ENCODE assay signal across 8 cellular contexts in the genomic region with DNA sequence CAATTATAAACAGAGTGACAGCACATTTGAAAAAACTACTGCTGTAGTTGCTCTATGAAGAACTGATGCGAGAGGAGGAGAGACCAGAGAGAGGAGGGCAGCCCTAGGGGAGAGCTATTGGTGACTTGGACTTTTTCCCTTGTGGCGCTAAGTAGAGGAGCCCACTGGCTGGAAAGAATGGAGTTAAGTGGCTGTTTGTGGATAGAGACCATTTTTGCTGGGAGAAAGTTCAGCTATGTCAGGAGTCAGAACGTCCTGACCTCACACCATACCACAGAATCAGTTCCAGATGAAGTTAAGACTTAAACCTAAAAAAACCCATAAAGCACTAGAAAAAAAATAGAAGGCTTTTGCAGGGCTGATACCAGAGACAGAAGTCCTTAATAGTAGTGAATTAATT. TPM values are rescaled to one million over a fixed set of nuclear protein-coding genes. Genes with fewer than 3 reads are reported as not detected.
DNase-seq lines count a peak whose midpoint lies in the region; ATAC-seq and TF ChIP-seq lines count a peak whose summit lies in the region.

No MANE protein-coding gene starts in this region.

- no peak for ATAC-seq in Right ventricle myocardium inferior
- no peak for ATAC-seq in right lobe of liver
- no peak for ATAC-seq in HG03460 (IDR thresholded peaks at IDR 0.05; ENCODE audit: unreplicated experiment)
- ATAC-seq in aorta (ENCODE audit: low FRiP score) = no peak

- TF ChIP-seq POLR2A in right lobe of liver (IDR thresholded peaks at IDR 0.05) = no peak

- H3K27me3 ChIP-seq in right atrium auricular region (no peaks in the 10 kb centered on the region), right lobe of liver (no peaks in the 10 kb centered on the region), aorta (ENCODE audit: control insufficient read depth in 1 of 2, insufficient read depth in 2 of 2, low read length in 1 of 2) (peaks cover 0 to 1% of the 10 kb centered on the region in 2 donors)

- in situ Hi-C loops in astrocyte of the cerebellum (cut with HindIII; ENCODE audit: low sequenced_read_pairs) = no loop called here

- H3K4me3 ChIP-seq in right atrium auricular region (peak overlapping the region; percentile 49 to 68), astrocyte of the cerebellum (ENCODE audit: low read depth, low read length) (peak overlapping the region; percentile 84), right lobe of liver (peak overlapping the region; percentile 51 to 97 (median 88)), aorta (ENCODE audit: low read length in 2 of 2) (no peak overlapping the region)

- DNase-seq in right atrium auricular region (ENCODE audit: low spot score) (no peak), Right ventricle myocardium inferior (ENCODE audit: missing footprints) (no peak), astrocyte of the cerebellum (ENCODE audit: low read depth) (no peak), right lobe of liver (peak in 1 of 3 donors; percentile 8), NCI-H69 (lab: John Stamatoyannopoulos, UW) (no peak), aorta (no peak), substantia nigra (lab: John Stamatoyannopoulos, UW) (no peak)

- no peak for TF ChIP-seq CTCF in right atrium auricular region (IDR thresholded peaks at IDR 0.05)
- TF ChIP-seq CTCF in astrocyte of the cerebellum (IDR thresholded peaks at IDR 0.05; ENCODE audit: low read depth, low read length, missing control alignments) = no peak
- no peak for TF ChIP-seq CTCF in right lobe of liver (IDR thresholded peaks at IDR 0.05)

- WGBS in right lobe of liver (ENCODE audit: insufficient coverage, low coverage, low lambda C conversion rate, missing lambda C conversion rate) = 45% methylated on average over 2 of the region's 3 CpGs
- 50 to 52% methylated on average over 3 of the region's 3 CpGs for WGBS in aorta, 2 donors

- H3K9me3 ChIP-seq in right atrium auricular region (no peaks in the 10 kb centered on the region), right lobe of liver (no peaks in the 10 kb centered on the region), aorta (ENCODE audit: control insufficient read depth, low read length) (no peaks in the 10 kb centered on the region)

- H3K27ac ChIP-seq in right atrium auricular region (peak overlapping the region in 1 of 2 donors; percentile 26), right lobe of liver (peak overlapping the region in 1 of 3 donors; percentile 3), aorta (ENCODE audit: low read depth in 1 of 2, low read length in 2 of 2) (no peak overlapping the region), substantia nigra (ENCODE audit: low read depth, low read length, poor library complexity, severe bottlenecking) (no peak overlapping the region)

- intact Hi-C loops in Right ventricle myocardium inferior (cut with DNase I) = loop anchor here (5.0 to 10.0 kb wide), 2 partner anchors 61 to 359 kb away; a partner anchor contains a TSS
- intact Hi-C loops in right lobe of liver (cut with DNase I) = no loop called here
- intact Hi-C loops in aorta (cut with DNase I) = no loop called here

- H3K36me3 ChIP-seq in right atrium auricular region = no peaks in the 10 kb centered on the region
- no peaks in the 10 kb centered on the region for H3K36me3 ChIP-seq in right lobe of liver
- H3K36me3 ChIP-seq in aorta (ENCODE audit: control insufficient read depth in 1 of 2, insufficient read depth in 2 of 2, low read length in 1 of 2) = no peaks in the 10 kb centered on the region

- H3K4me1 ChIP-seq in right atrium auricular region (peaks cover 0 to 60% of the 10 kb centered on the region in 2 donors), right lobe of liver (peaks cover 0 to 43% (median 15%) of the 10 kb centered on the region in 4 donors), aorta (ENCODE audit: control insufficient read depth in 1 of 2, insufficient read depth in 2 of 2, low read length in 2 of 2) (peaks cover 0 to 4% of the 10 kb centered on the region in 2 donors)

RNA-seq across cellular contexts. Expression of a gene that starts 2.0 kb away (rescaled TPM):
- total RNA-seq in right atrium auricular region (10 to 100 TPM; 28.4 to 41.2 TPM), Right ventricle myocardium inferior (36.4 TPM), right lobe of liver (10 to 100 TPM; 36.1 to 49.9 (median 46.0) TPM), aorta (100 to 1,000 TPM in 1 of 2 donors, 10 to 100 TPM in 1; 93.8 to 116 TPM)
- 10 to 100 TPM; 13.4 to 27.9 TPM for polyA plus RNA-seq in aorta

RNA-seq across cellular contexts. Expression of a gene that starts 4.9 kb away (rescaled TPM):
- total RNA-seq in right atrium auricular region (not detected), Right ventricle myocardium inferior (not detected), right lobe of liver (not detected), aorta (not detected)
- polyA plus RNA-seq in aorta = not detected

RNA-seq across cellular contexts. Expression of a gene that starts 6.8 kb away (rescaled TPM):
- 10 to 100 TPM; 50.5 to 67.3 TPM for total RNA-seq in right atrium auricular region
- 62.1 TPM for total RNA-seq in Right ventricle myocardium inferior
- total RNA-seq in right lobe of liver = 10 to 100 TPM in 1 of 6 experiments, 1 to 10 TPM in 5; 5.7 to 10.5 (median 7.9) TPM
- 10 to 100 TPM; 67.2 to 81.9 TPM for total RNA-seq in aorta
- 10 to 100 TPM; 20.0 to 35.9 TPM for polyA plus RNA-seq in aorta

RNA-seq across cellular contexts. Expression of a gene that starts 41.3 kb away (rescaled TPM):
- total RNA-seq in right atrium auricular region (10 to 100 TPM; 15.8 to 19.0 TPM), Right ventricle myocardium inferior (11.8 TPM), right lobe of liver (10 to 100 TPM in 2 of 6 experiments, 1 to 10 TPM in 4; 6.0 to 12.3 (median 8.2) TPM), aorta (1 to 10 TPM; 6.2 to 8.8 TPM)
- polyA plus RNA-seq in aorta = 10 to 100 TPM; 11.6 to 18.3 TPM

RNA-seq across cellular contexts. Expression of a gene that starts 46.9 kb away (rescaled TPM):
- 10 to 100 TPM; 18.6 to 20.9 TPM for total RNA-seq in right atrium auricular region
- total RNA-seq in Right ventricle myocardium inferior = 11.7 TPM
- under 1 TPM in 5 of 6 experiments, not detected in 1; 0.37 to 0.84 (median 0.68) TPM for total RNA-seq in right lobe of liver
- total RNA-seq in aorta = 1 to 10 TPM; 1.2 to 8.0 TPM
- polyA plus RNA-seq in aorta = under 1 TPM in 1 of 2 donors, not detected in 1; 0.54 TPM

Comparison
In these comparisons a context has a peak if more than half of its experiments do, and no peak if none do; other contexts are left out.
1. H3K4me3 ChIP-seq: peak in right atrium auricular region (2 of 2), astrocyte of the cerebellum (single experiment) and right lobe of liver (3 of 3); none in aorta (0 of 2).